8 cellular contexts compared by ENCODE assay signal in genomic region chr15:34366271-34367043, GRCh38. TPM values are rescaled to one million over a fixed set of nuclear protein-coding genes. Genes with fewer than 3 reads are reported as not detected.
DNase-seq lines count a peak whose midpoint lies in the region; ATAC-seq, FAIRE-seq and TF ChIP-seq lines count a peak whose summit lies in the region.

No MANE protein-coding gene starts in this region.

- in situ Hi-C loops in K562 (cut with MboI) = loop anchor here (10.0 kb wide), 1 partner anchor 302 kb away; no protein-coding TSS in a partner anchor

- H3K27me3 ChIP-seq in K562 (ENCODE audit: control insufficient read depth in 2 of 2, insufficient read depth in 2 of 2, low read length in 2 of 2) (no peaks in the 10 kb centered on the region), iPS DF 6.9 (ENCODE audit: control insufficient read depth, insufficient read depth, low read length) (no peaks in the 10 kb centered on the region)

- POLR2A ChIA-PET in K562 (lab: Yijun Ruan, JAX) = interaction anchor here (0.6 to 2.3 kb wide), 9 partner anchors 9 to 265 kb away, joined by 3 to 10 read pairs (median 4); partner anchors contain the start of genes EMC7 and PGBD4

- no peaks in the 10 kb centered on the region for H3K27me3 Mint-ChIP-seq in T-helper 1 cell treated with Interleukin-12 subunit alpha and Interleukin-12 subunit beta and Interleukin-4 antibody, amounts not matched to agents 30 μg/mL and 1 μg/mL, for 36 hours (ENCODE audit: low read depth)

- H4K20me1 ChIP-seq in K562 (replicated peaks; ENCODE audit: control insufficient read depth, insufficient read depth, low read length) = no peaks in the 10 kb centered on the region

- H3K9me3 Mint-ChIP-seq in T-helper 1 cell treated with Interleukin-12 subunit alpha and Interleukin-12 subunit beta and Interleukin-4 antibody, amounts not matched to agents 30 μg/mL and 1 μg/mL, for 36 hours = no peaks in the 10 kb centered on the region

- H3K4me3 ChIP-seq in K562 (peak overlapping the region; percentile 99), iPS DF 6.9 (ENCODE audit: low read length) (peak overlapping the region; percentile 80), retinal pigment epithelial cell (ENCODE audit: low read length) (peak overlapping the region; percentile 82)

- H3K4me1 ChIP-seq in K562 (replicated peaks in 1 of 2; ENCODE audit: control insufficient read depth in 2 of 2, insufficient read depth in 2 of 2, low read length in 2 of 2) (peaks cover 7 to 22% of the 10 kb centered on the region in 2 experiments; a peak in 4 of 5 replicates), iPS DF 6.9 (ENCODE audit: control insufficient read depth, insufficient read depth, low read length) (peaks cover 2% of the 10 kb centered on the region; the same call in 1 of the 2 replicates)

- peak overlapping the region; percentile 91 for H3K27ac Mint-ChIP-seq in T-helper 1 cell treated with Interleukin-12 subunit alpha and Interleukin-12 subunit beta and Interleukin-4 antibody, amounts not matched to agents 30 μg/mL and 1 μg/mL, for 36 hours

- no TSS peak for BruUV-seq in K562 (replicated peaks; lab: Mats Ljungman, UMichigan)

- FAIRE-seq in K562 (lab: Jason Lieb, UNC) = peak; percentile 69

- no peak for TF ChIP-seq EP300 in K562 (IDR thresholded peaks at IDR 0.05; ENCODE audit: low read length)

- no peak for TF ChIP-seq RAD21 in K562 (CRISPR knock-in tag; conservative IDR thresholded peaks at IDR 0.05 in 1 of 2, IDR thresholded peaks at IDR 0.05 in 1 of 2)

- CTCF ChIA-PET in K562 (lab: Yijun Ruan, JAX; ENCODE audit: low intra/inter-chr PET ratio) = interaction anchor here (0.9 to 2.0 kb wide), 3 partner anchors 23 to 305 kb away, joined by 5 to 18 read pairs (median 7); partner anchors contain the start of genes NOP10 and NUTM1

- 2% methylated on average over 21 of the region's 36 CpGs for WGBS in K562 (ENCODE audit: insufficient coverage, low coverage, missing lambda C conversion rate)
- no CpG with 5 or more reads among the region's 36 CpGs for WGBS in iPS DF 6.9 (ENCODE audit: insufficient coverage, insufficient read length)

- H3K4me3 Mint-ChIP-seq in T-helper 1 cell treated with Interleukin-12 subunit alpha and Interleukin-12 subunit beta and Interleukin-4 antibody, amounts not matched to agents 30 μg/mL and 1 μg/mL, for 36 hours = peak overlapping the region; percentile 99

- no peaks in the 10 kb centered on the region for H3K9me1 ChIP-seq in K562 (ENCODE audit: control insufficient read depth, insufficient read depth, low read length)

- peaks cover 24% of the 10 kb centered on the region; the same call in 2 of the 3 replicates for H3K36me3 ChIP-seq in K562 (ENCODE audit: control insufficient read depth, insufficient read depth, low read length)
- H3K36me3 ChIP-seq in iPS DF 6.9 (ENCODE audit: control insufficient read depth, insufficient read depth, low read length) = peaks cover 6% of the 10 kb centered on the region; the same call in 1 of the 2 replicates

- peak overlapping the region; percentile 88 for H3K4me2 ChIP-seq in K562 (ENCODE audit: insufficient read depth, low read length)

- H3K9ac ChIP-seq in K562 (ENCODE audit: insufficient read depth in 1 of 2, low read depth in 2 of 2, low read length in 2 of 2) = peak overlapping the region; percentile 44 to 75; a peak in 3 of 4 replicates

- H3K4me1 Mint-ChIP-seq in T-helper 1 cell treated with Interleukin-12 subunit alpha and Interleukin-12 subunit beta and Interleukin-4 antibody, amounts not matched to agents 30 μg/mL and 1 μg/mL, for 36 hours (ENCODE audit: low read depth) = peaks cover 25% of the 10 kb centered on the region

- TF ChIP-seq CTCF in K562 (IDR thresholded peaks at IDR 0.05 in 2 of 3, conservative IDR thresholded peaks at IDR 0.05 in 1 of 3; ENCODE audit: insufficient read depth in 2 of 3, low read depth in 1 of 3, low read length in 3 of 3) (no peak), retinal pigment epithelial cell (conservative IDR thresholded peaks at IDR 0.05; ENCODE audit: low read depth, low read length) (peak; percentile 7)

- intact Hi-C loops in K562 (cut with micrococcal nuclease) = loop anchor here (1.0 to 5.0 kb wide), 5 partner anchors 23 to 304 kb away; partner anchors contain the start of genes KATNBL1, NOP10 and NUTM1

- peaks cover 17% of the 10 kb centered on the region for H3K36me3 Mint-ChIP-seq in T-helper 1 cell treated with Interleukin-12 subunit alpha and Interleukin-12 subunit beta and Interleukin-4 antibody, amounts not matched to agents 30 μg/mL and 1 μg/mL, for 36 hours (ENCODE audit: low read depth)

- DNase-seq in NCI-H187 (lab: John Stamatoyannopoulos, UW) (peak; percentile 6 to 30), NCI-H187 treated with DMSO at 0.1 percent for 48 hours (lab: John Stamatoyannopoulos, UW) (no peak), MV-4-11 (lab: John Stamatoyannopoulos, UW) (peak; percentile 51), K562 (ENCODE audit: extremely low read depth in 1 of 4, low spot score in 3 of 4) (peak; percentile 71 to 84 (median 74)), iPS DF 6.9 (ENCODE audit: low read depth, low spot score) (no peak), retinal pigment epithelial cell (ENCODE audit: low read depth) (no peak)

- TF ChIP-seq POLR2A in K562 (conservative IDR thresholded peaks at IDR 0.05) = no peak

- peak overlapping the region; percentile 84 for H2AFZ ChIP-seq in K562 (ENCODE audit: low read depth, low read length)

- peaks cover 10% of the 10 kb centered on the region; the same call in 2 of the 3 replicates for H3K79me2 ChIP-seq in K562 (ENCODE audit: control insufficient read depth, insufficient read depth, low read length)

- H3K27ac ChIP-seq in K562 (ENCODE audit: extremely low read depth, low read depth, low read length) (peak overlapping the region; percentile 33; the same call in 1 of the 3 replicates), iPS DF 6.9 (ENCODE audit: low read length) (no peak overlapping the region)

- ATAC-seq in K562 = peak; percentile 75
- ATAC-seq in HG03097 (IDR thresholded peaks at IDR 0.05; ENCODE audit: low FRiP score, unreplicated experiment) = no peak

- H3K9me3 ChIP-seq in K562 (replicated peaks; ENCODE audit: control insufficient read depth, insufficient read depth, low read depth, low read length) = no peaks in the 10 kb centered on the region
- H3K9me3 ChIP-seq in iPS DF 6.9 (ENCODE audit: control insufficient read depth, insufficient read depth, low read length) = no peaks in the 10 kb centered on the region

RNA-seq across cellular contexts. Expression of gene LPCAT4, which starts 0.5 kb away (rescaled TPM):
- 118 and 200 TPM in 2 replicates for total RNA-seq in K562 (2011; cell fraction: chromatin; rRNA removed; ENCODE audit: low replicate concordance)
- total RNA-seq in K562 (2011; cell fraction: nucleolus; rRNA removed) = 112 and 118 TPM in 2 replicates
- total RNA-seq in K562 (2011; cell fraction: nucleoplasm; rRNA removed) = 109 and 112 TPM in 2 replicates
- total RNA-seq in K562 (2014; rRNA removed) = 7.3 and 12.4 TPM in 2 replicates
- 7.7 and 10.8 TPM in 2 replicates for total RNA-seq in K562 (2014; rRNA removed; fragmentation: Illumina TruSeq; extraction: Trizol)
- 13.3 and 14.4 TPM in 2 replicates for total RNA-seq in K562 (2015; rRNA removed; fragmentation: Illumina TruSeq; extraction: Trizol)
- total RNA-seq in K562 (2021) = 29.2 and 29.6 TPM in 2 replicates
- 27.5 and 48.2 TPM in 2 replicates for polyA plus RNA-seq in K562 (2011; rRNA removed)
- polyA plus RNA-seq in K562 (2011; cell fraction: cytosol; rRNA removed) = 44.1 and 55.3 TPM in 2 replicates
- polyA plus RNA-seq in K562 (2011; cell fraction: nucleus; rRNA removed) = 366 and 444 TPM in 2 replicates
- 19.8 and 22.8 TPM in 2 replicates for polyA plus RNA-seq in K562 (2012)
- polyA plus RNA-seq in K562 (2014; fragmentation: Illumina TruSeq; extraction: Trizol) = 27.2 and 34.3 TPM in 2 replicates
- 10 to 100 TPM in 1 of 2 experiments, 1 to 10 TPM in 1; 7.6 to 12.3 TPM for polyA plus RNA-seq in K562 (2014; fragmentation: Nextera tagmentation; extraction: Ambion mirVana)
- 28.4 and 32.7 TPM in 2 replicates for polyA plus RNA-seq in K562 (2014; rRNA removed)
- polyA minus RNA-seq in K562 (2011; rRNA and poly(A)+ RNA removed) = 8.1 and 10.2 TPM in 2 replicates
- 11.8 and 12.3 TPM in 2 replicates for polyA minus RNA-seq in K562 (2011; cell fraction: cytosol; rRNA and poly(A)+ RNA removed)
- 21.3 and 36.0 TPM in 2 replicates for polyA minus RNA-seq in K562 (2011; cell fraction: nucleus; rRNA and poly(A)+ RNA removed)

RNA-seq across cellular contexts. Expression of gene NUTM1, which starts 23.3 kb away (rescaled TPM):
- total RNA-seq in K562 (2011; cell fraction: chromatin; rRNA removed; ENCODE audit: low replicate concordance) = not detected in 2 replicates
- not detected in 2 replicates for total RNA-seq in K562 (2011; cell fraction: nucleolus; rRNA removed)
- not detected in 2 replicates for total RNA-seq in K562 (2011; cell fraction: nucleoplasm; rRNA removed)
- total RNA-seq in K562 (2014; rRNA removed) = 0.05 TPM in 1 of 2 replicates, not detected in the other
- 0.04 TPM in 1 of 2 replicates, not detected in the other for total RNA-seq in K562 (2014; rRNA removed; fragmentation: Illumina TruSeq; extraction: Trizol)
- not detected in 2 replicates for total RNA-seq in K562 (2015; rRNA removed; fragmentation: Illumina TruSeq; extraction: Trizol)
- 0.04 TPM in 1 of 2 replicates, not detected in the other for total RNA-seq in K562 (2021)
- not detected in 2 replicates for polyA plus RNA-seq in K562 (2011; rRNA removed)
- polyA plus RNA-seq in K562 (2011; cell fraction: cytosol; rRNA removed) = not detected in 2 replicates
- 0.03 TPM in 1 of 2 replicates, not detected in the other for polyA plus RNA-seq in K562 (2011; cell fraction: nucleus; rRNA removed)
- polyA plus RNA-seq in K562 (2012) = 0.01 TPM in 1 of 2 replicates, not detected in the other
- polyA plus RNA-seq in K562 (2014; fragmentation: Illumina TruSeq; extraction: Trizol) = 0.04 TPM in 1 of 2 replicates, not detected in the other
- under 1 TPM in 1 of 2 experiments, not detected in 1; 0.01 TPM for polyA plus RNA-seq in K562 (2014; fragmentation: Nextera tagmentation; extraction: Ambion mirVana)
- polyA plus RNA-seq in K562 (2014; rRNA removed) = 0.01 TPM in 1 of 2 replicates, not detected in the other
- polyA minus RNA-seq in K562 (2011; rRNA and poly(A)+ RNA removed) = not detected in 2 replicates
- polyA minus RNA-seq in K562 (2011; cell fraction: cytosol; rRNA and poly(A)+ RNA removed) = not detected in 2 replicates
- not detected in 2 replicates for polyA minus RNA-seq in K562 (2011; cell fraction: nucleus; rRNA and poly(A)+ RNA removed)

RNA-seq across cellular contexts. Expression of gene NOP10, which starts 23.5 kb away (rescaled TPM):
- total RNA-seq in K562 (2011; cell fraction: chromatin; rRNA removed; ENCODE audit: low replicate concordance) = 19.5 and 40.7 TPM in 2 replicates
- 68.7 and 70.9 TPM in 2 replicates for total RNA-seq in K562 (2011; cell fraction: nucleolus; rRNA removed)
- 64.3 and 69.5 TPM in 2 replicates for total RNA-seq in K562 (2011; cell fraction: nucleoplasm; rRNA removed)
- total RNA-seq in K562 (2014; rRNA removed) (252 and 327 TPM in 2 replicates), K562 (2014; rRNA removed; fragmentation: Illumina TruSeq; extraction: Trizol) (442 and 449 TPM in 2 replicates), K562 (2015; rRNA removed; fragmentation: Illumina TruSeq; extraction: Trizol) (420 and 437 TPM in 2 replicates), K562 (2021) (250 and 262 TPM in 2 replicates)
- polyA plus RNA-seq in K562 (2011; rRNA removed) (616 and 642 TPM in 2 replicates), K562 (2014; fragmentation: Illumina TruSeq; extraction: Trizol) (570 and 631 TPM in 2 replicates), K562 (2014; fragmentation: Nextera tagmentation; extraction: Ambion mirVana) (1,000 to 10,000 TPM; 1,599 to 1,663 TPM), K562 (2014; rRNA removed) (428 and 573 TPM in 2 replicates)
- 961 and 995 TPM in 2 replicates for polyA plus RNA-seq in K562 (2011; cell fraction: cytosol; rRNA removed)
- 236 and 247 TPM in 2 replicates for polyA plus RNA-seq in K562 (2011; cell fraction: nucleus; rRNA removed)
- polyA plus RNA-seq in K562 (2012) = 323 and 381 TPM in 2 replicates
- 130 and 163 TPM in 2 replicates for polyA minus RNA-seq in K562 (2011; rRNA and poly(A)+ RNA removed)
- polyA minus RNA-seq in K562 (2011; cell fraction: cytosol; rRNA and poly(A)+ RNA removed) = 57.3 and 111 TPM in 2 replicates
- 21.1 and 31.9 TPM in 2 replicates for polyA minus RNA-seq in K562 (2011; cell fraction: nucleus; rRNA and poly(A)+ RNA removed)

RNA-seq across cellular contexts. Expression of gene SLC12A6, which starts 28.9 kb away (rescaled TPM):
- total RNA-seq in K562 (2011; cell fraction: chromatin; rRNA removed; ENCODE audit: low replicate concordance) = 42.7 and 61.2 TPM in 2 replicates
- total RNA-seq in K562 (2011; cell fraction: nucleolus; rRNA removed) = 24.5 and 27.0 TPM in 2 replicates
- 31.5 and 37.7 TPM in 2 replicates for total RNA-seq in K562 (2011; cell fraction: nucleoplasm; rRNA removed)
- total RNA-seq in K562 (2014; rRNA removed) (4.9 and 5.4 TPM in 2 replicates), K562 (2014; rRNA removed; fragmentation: Illumina TruSeq; extraction: Trizol) (8.0 and 9.9 TPM in 2 replicates), K562 (2015; rRNA removed; fragmentation: Illumina TruSeq; extraction: Trizol) (6.7 and 7.6 TPM in 2 replicates), K562 (2021) (9.0 and 9.4 TPM in 2 replicates)
- polyA plus RNA-seq in K562 (2011; rRNA removed) (16.3 and 16.4 TPM in 2 replicates), K562 (2014; fragmentation: Illumina TruSeq; extraction: Trizol) (9.5 and 10.2 TPM in 2 replicates), K562 (2014; fragmentation: Nextera tagmentation; extraction: Ambion mirVana) (1 to 10 TPM; 1.4 to 2.2 TPM), K562 (2014; rRNA removed) (5.7 and 7.5 TPM in 2 replicates)
- 7.9 and 12.1 TPM in 2 replicates for polyA plus RNA-seq in K562 (2011; cell fraction: cytosol; rRNA removed)
- 22.6 and 25.1 TPM in 2 replicates for polyA plus RNA-seq in K562 (2011; cell fraction: nucleus; rRNA removed)
- 5.7 and 9.7 TPM in 2 replicates for polyA plus RNA-seq in K562 (2012)
- 44.8 and 49.5 TPM in 2 replicates for polyA minus RNA-seq in K562 (2011; rRNA and poly(A)+ RNA removed)
- polyA minus RNA-seq in K562 (2011; cell fraction: cytosol; rRNA and poly(A)+ RNA removed) = 13.1 and 19.1 TPM in 2 replicates
- polyA minus RNA-seq in K562 (2011; cell fraction: nucleus; rRNA and poly(A)+ RNA removed) = 20.5 and 35.5 TPM in 2 replicates

Comparison
In these comparisons a context has a peak if more than half of its experiments do, and no peak if none do; other contexts are left out.
1. DNase-seq: peak in NCI-H187 (2 of 2), MV-4-11 (single experiment) and K562 (4 of 4); none in NCI-H187 treated with DMSO at 0.1 percent for 48 hours (single experiment), iPS DF 6.9 (single experiment) and retinal pigment epithelial cell (single experiment).
2. Peak in every context shown above with its lines, with median percentiles within 50 percentile points of each other: H3K4me3 ChIP-seq.